In the genomic region with DNA sequence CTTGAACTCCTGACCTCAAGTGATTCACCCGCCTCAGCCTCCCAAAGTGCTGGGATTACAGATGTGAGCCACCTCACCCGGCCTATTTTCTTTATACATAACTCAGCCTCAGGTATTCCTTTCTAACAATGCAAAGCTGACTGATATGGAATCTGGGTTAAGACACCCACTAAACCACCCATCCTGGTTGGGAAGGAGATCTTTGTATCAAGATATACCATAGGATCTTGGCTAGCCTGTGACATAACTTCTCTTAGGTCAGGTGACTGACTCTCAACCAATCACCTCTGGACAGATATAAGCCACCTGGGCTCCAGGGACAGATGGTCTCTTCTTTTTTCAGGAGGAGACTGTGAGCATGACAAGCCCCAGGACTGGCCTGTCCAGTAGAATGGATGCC, we compare ENCODE assay signal across 22 cellular contexts.
"Had no signal": no experiment of that assay in that cellular context is flagged by ENCODE, and none has a peak within 500 bp of the region (broad histone marks: within the 10 kb centered on the region; RNA-seq: fewer than 3 reads in every experiment).

No MANE protein-coding gene starts in this region.

- H3K9me3 Mint-ChIP-seq: activated naive CD4-positive, alpha-beta T cell treated with anti-CD3 and anti-CD28 coated beads, Interleukin-2, amount 50 U/mL, for 24 hours; activated T-cell treated with anti-CD3 and anti-CD28 coated beads, Interleukin-2, amount 50 U/mL, for 4 hours; central memory CD8-positive, alpha-beta T cell; memory B cell; stimulated activated memory B cell treated with anti-CD40 and anti-IgM and Interleukin-4, amounts not matched to agents 10 μg/mL and 1 μg/mL and 100 μg/mL, for 72 hours had no signal

- H3K4me1 ChIP-seq: adrenal gland, body of pancreas, heart left ventricle, thyroid gland, uterus had no signal

- H3K9me3 ChIP-seq: adrenal gland, body of pancreas, mucosa of descending colon, neutrophil, thyroid gland, uterus had no signal

- H3K4me1 Mint-ChIP-seq: activated CD8-positive, alpha-beta memory T cell treated with anti-CD3 and anti-CD28 coated beads, Interleukin-2, amount 10 ng/mL, durations not matched to agents 7 days and 5 days; activated naive CD4-positive, alpha-beta T cell treated with anti-CD3 and anti-CD28 coated beads, Interleukin-2, amount 50 U/mL, for 24 hours; central memory CD8-positive, alpha-beta T cell; memory B cell; stimulated activated memory B cell treated with anti-CD40 and anti-IgM and Interleukin-4, amounts not matched to agents 10 μg/mL and 1 μg/mL and 100 μg/mL, for 72 hours had no signal

- H3K27ac Mint-ChIP-seq: activated CD8-positive, alpha-beta memory T cell treated with anti-CD3 and anti-CD28 coated beads, Interleukin-2, amount 10 ng/mL, durations not matched to agents 7 days and 5 days; activated naive CD4-positive, alpha-beta T cell treated with anti-CD3 and anti-CD28 coated beads, Interleukin-2, amount 50 U/mL, for 24 hours; memory B cell; naive thymus-derived CD4-positive, alpha-beta T cell; stimulated activated memory B cell treated with anti-CD40 and anti-IgM and Interleukin-4, amounts not matched to agents 10 μg/mL and 1 μg/mL and 100 μg/mL, for 72 hours had no signal

- H3K36me3 Mint-ChIP-seq: activated CD8-positive, alpha-beta memory T cell treated with anti-CD3 and anti-CD28 coated beads, Interleukin-2, amount 10 ng/mL, durations not matched to agents 7 days and 5 days; activated naive CD4-positive, alpha-beta T cell treated with anti-CD3 and anti-CD28 coated beads, Interleukin-2, amount 50 U/mL, for 24 hours; memory B cell; naive thymus-derived CD4-positive, alpha-beta T cell; stimulated activated memory B cell treated with anti-CD40 and anti-IgM and Interleukin-4, amounts not matched to agents 10 μg/mL and 1 μg/mL and 100 μg/mL, for 72 hours had no signal

- H3K36me3 ChIP-seq: adrenal gland, heart left ventricle, neutrophil, thyroid gland, uterus, WERI-Rb-1 had no signal

- H3K27me3 ChIP-seq: adrenal gland, body of pancreas, neutrophil, thyroid gland, uterus had no signal

- DNase-seq: activated CD4-positive, alpha-beta T cell treated with anti-CD3 and anti-CD28 coated beads, Interleukin-2, amount 50 U/mL, for 48 hours; activated CD8-positive, alpha-beta memory T cell treated with anti-CD3 and anti-CD28 coated beads, Interleukin-2, amount 10 ng/mL, durations not matched to agents 7 days and 5 days; activated effector memory CD4-positive, alpha-beta T cell treated with Interleukin-2 at 50 U/mL for 16 hours; activated T-cell treated with anti-CD3 and anti-CD28 coated beads, Interleukin-2, amount 50 U/mL, for 4 hours; body of pancreas; effector memory CD4-positive, alpha-beta T cell; heart left ventricle; mucosa of descending colon; naive thymus-derived CD4-positive, alpha-beta T cell; posterior cingulate gyrus; retina; stimulated activated CD4-positive, alpha-beta T cell treated with anti-CD3 and anti-CD28 coated beads, Interleukin-12 subunit alpha, Interleukin-12 subunit beta, amount 100 ng/mL, for 4 hours; stimulated activated CD4-positive, alpha-beta T cell treated with anti-CD3 and anti-CD28 coated beads, Interleukin-2, amount 100 ng/mL, for 24 hours; thyroid gland; uterus; WERI-Rb-1 had no signal

- ATAC-seq: activated CD8-positive, alpha-beta memory T cell treated with anti-CD3 and anti-CD28 coated beads, Interleukin-2, amount 10 ng/mL, durations not matched to agents 7 days and 5 days; activated T-cell treated with anti-CD3 and anti-CD28 coated beads, Interleukin-2, amount 50 U/mL, for 4 hours; body of pancreas; heart left ventricle; mucosa of descending colon; naive thymus-derived CD4-positive, alpha-beta T cell; stimulated activated memory B cell treated with anti-CD40 and anti-IgM and Interleukin-4, amounts not matched to agents 10 μg/mL and 1 μg/mL and 100 μg/mL, for 72 hours had no signal

- H3K4me3 Mint-ChIP-seq: activated CD8-positive, alpha-beta memory T cell treated with anti-CD3 and anti-CD28 coated beads, Interleukin-2, amount 10 ng/mL, durations not matched to agents 7 days and 5 days; activated naive CD4-positive, alpha-beta T cell treated with anti-CD3 and anti-CD28 coated beads, Interleukin-2, amount 50 U/mL, for 24 hours; activated T-cell treated with anti-CD3 and anti-CD28 coated beads, Interleukin-2, amount 50 U/mL, for 4 hours; central memory CD8-positive, alpha-beta T cell; memory B cell; naive thymus-derived CD4-positive, alpha-beta T cell; stimulated activated memory B cell treated with anti-CD40 and anti-IgM and Interleukin-4, amounts not matched to agents 10 μg/mL and 1 μg/mL and 100 μg/mL, for 72 hours had no signal

- H3K27ac ChIP-seq: adrenal gland, body of pancreas, heart left ventricle, neutrophil, thyroid gland, uterus, WERI-Rb-1 had no signal

- H3K4me3 ChIP-seq: adrenal gland, body of pancreas, heart left ventricle, mucosa of descending colon, thyroid gland, uterus had no signal

- H3K27me3 Mint-ChIP-seq: activated naive CD4-positive, alpha-beta T cell treated with anti-CD3 and anti-CD28 coated beads, Interleukin-2, amount 50 U/mL, for 24 hours; naive thymus-derived CD4-positive, alpha-beta T cell had no signal
